ENCODE assay signal across 9 cellular contexts in genomic region chr7:123624527-123625183, GRCh38. TPM values are rescaled to one million over a fixed set of nuclear protein-coding genes. Genes with fewer than 3 reads are reported as not detected.
DNase-seq lines count a peak whose midpoint lies in the region; ATAC-seq, FAIRE-seq and TF ChIP-seq lines count a peak whose summit lies in the region.
"Had no signal": no experiment of that assay in that cellular context is flagged by ENCODE, and none has a peak within 500 bp of the region (broad histone marks: within the 10 kb centered on the region; RNA-seq: fewer than 3 reads in every experiment).

No MANE protein-coding gene starts in this region.

- CTCF ChIA-PET in H1 (lab: Charles Lee; ENCODE audit: partially characterized antibody), result interaction anchor here (0.7 to 3.0 kb wide), 39 partner anchors 9 to 417 kb away, joined by 3 to 38 read pairs (median 4); partner anchors contain the start of gene ASB15

- peak; percentile 62 to 98 (median 75) for TF ChIP-seq CTCF in H1 (IDR thresholded peaks at IDR 0.05; ENCODE audit: control extremely low read depth in 1 of 3, insufficient read depth in 1 of 3, low read depth in 1 of 3, low read length in 3 of 3)
- peak; percentile 51 for TF ChIP-seq CTCF in progenitor cell of endocrine pancreas (IDR thresholded peaks at IDR 0.05; ENCODE audit: unreplicated experiment)

- H3K27me3 Mint-ChIP-seq in progenitor cell of endocrine pancreas, result no peaks in the 10 kb centered on the region

- H3K18ac ChIP-seq in H1 (ENCODE audit: extremely low read depth, low read length), result no peak overlapping the region

- H3K4me1 ChIP-seq in H1 (replicated peaks in 1 of 4; ENCODE audit: control insufficient read depth in 3 of 4, insufficient read depth in 4 of 4, low read length in 3 of 4), result no peaks in the 10 kb centered on the region; a peak in 1 of 7 replicates

- no peaks in the 10 kb centered on the region for H3K79me1 ChIP-seq in H1 (ENCODE audit: low read depth, low read length)

- no peak overlapping the region for H4K5ac ChIP-seq in H1 (ENCODE audit: insufficient read length, low read depth, low read length)

- peaks cover 4% of the 10 kb centered on the region for H3K9me3 Mint-ChIP-seq in progenitor cell of endocrine pancreas (ENCODE audit: low read depth)

- TF ChIP-seq POLR2A in H1 (IDR thresholded peaks at IDR 0.05; ENCODE audit: control extremely low read depth in 1 of 2, low read depth in 2 of 2, low read length in 2 of 2), result no peak

- H3K27ac Mint-ChIP-seq in progenitor cell of endocrine pancreas, result no peak overlapping the region
- H3K27ac Mint-ChIP-seq: activated naive CD8-positive, alpha-beta T cell had no signal

- no peak overlapping the region for H3K4me3 ChIP-seq in H1 (ENCODE audit: extremely low read depth in 1 of 4, insufficient read depth in 2 of 4, low read depth in 3 of 4, low read length in 4 of 4)

- H4K20me1 ChIP-seq in H1 (replicated peaks in 1 of 2; ENCODE audit: control insufficient read depth in 1 of 2, insufficient read depth in 2 of 2, low read length in 2 of 2), result no peaks in the 10 kb centered on the region

- no peak overlapping the region for H3K27ac ChIP-seq in H1 (ENCODE audit: low read depth, low read length)

- WGBS in H1 (ENCODE audit: extremely low coverage in 1 of 2, insufficient coverage in 1 of 2, insufficient read length in 1 of 2, insufficient replicate concordance in 2 of 2, low coverage in 1 of 2, low lambda C conversion rate in 2 of 2, missing lambda C conversion rate in 1 of 2), 2 experiments, result 63% methylated on average over 12 of the region's 12 CpGs; no CpG with 5 or more reads in 1 of the 2 experiments

- peak; percentile 99 for FAIRE-seq in H1 (lab: Jason Lieb, UNC)

- H3K56ac ChIP-seq in H1 (replicated peaks; ENCODE audit: insufficient read length, low read depth, low read length), result no peak overlapping the region

- H3K23ac ChIP-seq in H1 (ENCODE audit: insufficient read length), result no peak overlapping the region

- no peak overlapping the region for H2BK20ac ChIP-seq in H1 (ENCODE audit: low read length)

- POLR2A ChIA-PET in H1 (lab: Charles Lee; ENCODE audit: partially characterized antibody), result no interaction called here

- peak; percentile 44 to 51; a peak in 3 of 4 replicates for TF ChIP-seq RAD21 in H1 (IDR thresholded peaks at IDR 0.05 in 1 of 2, conservative IDR thresholded peaks at IDR 0.05 in 1 of 2; ENCODE audit: low read depth in 2 of 2, low read length in 2 of 2)

- H3K23me2 ChIP-seq in H1 (ENCODE audit: low read depth, low read length), result no peaks in the 10 kb centered on the region

- no peak overlapping the region for H2BK120ac ChIP-seq in H1 (replicated peaks; ENCODE audit: low read depth, low read length)

- H2BK12ac ChIP-seq in H1 (ENCODE audit: low read depth, low read length), result no peak overlapping the region

- no peak overlapping the region for H3K4me2 ChIP-seq in H1 (ENCODE audit: insufficient read depth in 1 of 2, low read depth in 2 of 2, low read length in 2 of 2)

- H4K91ac ChIP-seq in H1 (replicated peaks; ENCODE audit: insufficient read length, low read length), result no peak overlapping the region

- no peak overlapping the region for H3K14ac ChIP-seq in H1 (ENCODE audit: insufficient read length)

- H3K4ac ChIP-seq in H1 (replicated peaks; ENCODE audit: insufficient read length, low read depth, low read length), result no peak overlapping the region

- no peak overlapping the region for H3K9ac ChIP-seq in H1 (replicated peaks in 1 of 4; ENCODE audit: extremely low read depth in 1 of 4, low read depth in 3 of 4, low read length in 3 of 4)

- H3K4me1 Mint-ChIP-seq in progenitor cell of endocrine pancreas (ENCODE audit: low read depth), result peaks cover 8% of the 10 kb centered on the region

- no peak for TF ChIP-seq EP300 in H1 (IDR thresholded peaks at IDR 0.05; ENCODE audit: borderline replicate concordance in 1 of 2, low read depth in 2 of 2, low read length in 2 of 2)

- H2AFZ ChIP-seq in H1 (ENCODE audit: low read length), result peak overlapping the region; percentile 87; the same call in 1 of the 2 replicates

- H3K27me3 ChIP-seq in H1 (replicated peaks in 1 of 4; ENCODE audit: control insufficient read depth in 3 of 4, extremely low read depth in 1 of 4, insufficient read depth in 3 of 4, low read length in 3 of 4), result no peaks in the 10 kb centered on the region

- no peaks in the 10 kb centered on the region for H3K79me2 ChIP-seq in H1 (ENCODE audit: control insufficient read depth in 1 of 2, insufficient read depth in 2 of 2, low read length in 2 of 2)

- H3K4me3 Mint-ChIP-seq in progenitor cell of endocrine pancreas (ENCODE audit: low read depth), result no peak overlapping the region
- H3K4me3 Mint-ChIP-seq: activated naive CD8-positive, alpha-beta T cell had no signal

- no peaks in the 10 kb centered on the region for H3K9me3 ChIP-seq in H1 (ENCODE audit: insufficient read depth in 2 of 2, low read depth in 1 of 2, low read length in 1 of 2)

- DNase-seq in Daoy (ENCODE audit: low read depth), result peak; percentile 87
- peak in 46 of 76 experiments; percentile 1 to 62 (median 27) for DNase-seq in HUDEP-2 (lab: John Stamatoyannopoulos, UW; ENCODE audit: unreplicated experiment in 76 of 76)
- peak; percentile 31 to 57 for DNase-seq in activated CD4-positive, alpha-beta T cell treated with anti-CD3 and anti-CD28 coated beads for 4 hours
- DNase-seq in H1 (ENCODE audit: low read depth in 1 of 2, low spot score in 2 of 2), result peak; percentile 36 to 83
- DNase-seq in progenitor cell of endocrine pancreas (ENCODE audit: low spot score, unreplicated experiment), result peak; percentile 11
- no peak for DNase-seq in NCI-H2107 (lab: John Stamatoyannopoulos, UW)
- DNase-seq in DMS79 treated with DMSO at 0.1 percent for 48 hours (lab: John Stamatoyannopoulos, UW), result no peak

- H4K8ac ChIP-seq in H1 (ENCODE audit: extremely low read depth, insufficient read depth, low read length), result no peak overlapping the region

- H3K36me3 ChIP-seq in H1 (ENCODE audit: control insufficient read depth in 2 of 4, insufficient read depth in 4 of 4, low read length in 3 of 4), result no peaks in the 10 kb centered on the region

- H2BK5ac ChIP-seq in H1 (ENCODE audit: low read depth, low read length), result no peak overlapping the region

- H2BK15ac ChIP-seq in H1 (ENCODE audit: low read length), result no peak overlapping the region

- no peaks in the 10 kb centered on the region for H3K36me3 Mint-ChIP-seq in progenitor cell of endocrine pancreas (ENCODE audit: insufficient read depth)
- H3K36me3 Mint-ChIP-seq: activated naive CD8-positive, alpha-beta T cell had no signal

- peak; percentile 91 for ATAC-seq in GM21528 (IDR thresholded peaks at IDR 0.05; ENCODE audit: low FRiP score, unreplicated experiment)

- no peak overlapping the region for H2AK5ac ChIP-seq in H1 (ENCODE audit: low read depth, low read length)

TF ChIP-seq in H1, 55 proteins besides CTCF, POLR2A, EP300 and RAD21:
- TF ChIP-seq BACH1 (IDR thresholded peaks at IDR 0.05; ENCODE audit: low read length), result no peak
- 0 out of 2 replicates have a peak, but pooled peaks have one; percentile 11 for TF ChIP-seq TEAD4 (IDR thresholded peaks at IDR 0.05; ENCODE audit: low read depth, low read length)
- no peak for TF ChIP-seq EGR1 (IDR thresholded peaks at IDR 0.05; ENCODE audit: borderline replicate concordance, low read depth, low read length)
- no peak for TF ChIP-seq TCF12 (IDR thresholded peaks at IDR 0.05; ENCODE audit: low read depth, low read length)
- TF ChIP-seq CHD2 (IDR thresholded peaks at IDR 0.05; ENCODE audit: low read length), result no peak
- no peak for TF ChIP-seq CHD1 (IDR thresholded peaks at IDR 0.05; ENCODE audit: low read depth, low read length)
- TF ChIP-seq CREB1 (IDR thresholded peaks at IDR 0.05), result peak; percentile 87
- peak; percentile 82 for TF ChIP-seq YY1 (IDR thresholded peaks at IDR 0.05; ENCODE audit: low read depth, low read length)

RNA-seq across cellular contexts. Expression of gene ASB15, which starts 23.0 kb away (rescaled TPM):
- not detected in 2 replicates for total RNA-seq in Daoy (2014; rRNA removed; shearing (Covaris generic))
- total RNA-seq in H1 (2021; fragmentation: NEBNext Ultra II Directional; extraction: Animal tissue kit (Norgen Biotek cat#: 25700)), result not detected in 2 replicates
- polyA plus RNA-seq in H1 (2011; rRNA removed), result not detected in 2 replicates
- not detected for polyA plus RNA-seq in H1 (2011; cell fraction: cytosol; rRNA removed)
- not detected for polyA plus RNA-seq in H1 (2011; cell fraction: nucleus; rRNA removed)
- not detected in 4 replicates for polyA plus RNA-seq in H1 (2012, experiment 1 of 2)
- polyA plus RNA-seq in H1 (2012, experiment 2 of 2), result not detected
- not detected for polyA plus RNA-seq in H1 (2013, experiment 1 of 2)
- polyA plus RNA-seq in H1 (2013, experiment 2 of 2), result not detected
- polyA minus RNA-seq in H1 (2011; rRNA and poly(A)+ RNA removed), result not detected in 2 replicates
- polyA minus RNA-seq in H1 (2011; cell fraction: cytosol; rRNA and poly(A)+ RNA removed), result not detected
- not detected for polyA minus RNA-seq in H1 (2011; cell fraction: nucleus; rRNA and poly(A)+ RNA removed)
- total RNA-seq in progenitor cell of endocrine pancreas, result not detected in 2 replicates

RNA-seq across cellular contexts. Expression of gene LMOD2, which starts 31.0 kb away (rescaled TPM):
- total RNA-seq in Daoy (2014; rRNA removed; shearing (Covaris generic)), result not detected in 2 replicates
- total RNA-seq in H1 (2021; fragmentation: NEBNext Ultra II Directional; extraction: Animal tissue kit (Norgen Biotek cat#: 25700)), result 0.22 TPM in 1 of 2 replicates, not detected in the other
- 0.03 TPM in 1 of 2 replicates, not detected in the other for polyA plus RNA-seq in H1 (2011; rRNA removed)
- polyA plus RNA-seq in H1 (2011; cell fraction: cytosol; rRNA removed), result 0.10 TPM
- polyA plus RNA-seq in H1 (2011; cell fraction: nucleus; rRNA removed), result not detected
- polyA plus RNA-seq in H1 (2012, experiment 1 of 2), result 0.06 to 0.07 TPM in 2 of 4 replicates, not detected in the others
- not detected for polyA plus RNA-seq in H1 (2012, experiment 2 of 2)
- 0.04 TPM for polyA plus RNA-seq in H1 (2013, experiment 1 of 2)
- polyA plus RNA-seq in H1 (2013, experiment 2 of 2), result 0.06 TPM
- not detected in 2 replicates for polyA minus RNA-seq in H1 (2011; rRNA and poly(A)+ RNA removed)
- polyA minus RNA-seq in H1 (2011; cell fraction: cytosol; rRNA and poly(A)+ RNA removed), result not detected
- not detected for polyA minus RNA-seq in H1 (2011; cell fraction: nucleus; rRNA and poly(A)+ RNA removed)
- not detected in 2 replicates for total RNA-seq in progenitor cell of endocrine pancreas

Comparison
In these comparisons a context has a peak if more than half of its experiments do, and no peak if none do; other contexts are left out.
1. DNase-seq: peak in Daoy (single experiment), HUDEP-2 (46 of 76), activated CD4-positive, alpha-beta T cell treated with anti-CD3 and anti-CD28 coated beads for 4 hours (2 of 2), H1 (2 of 2) and progenitor cell of endocrine pancreas (single experiment); none in NCI-H2107 (single experiment) and DMS79 treated with DMSO at 0.1 percent for 48 hours (single experiment).